8 cellular contexts compared by ENCODE assay signal in the genomic region with DNA sequence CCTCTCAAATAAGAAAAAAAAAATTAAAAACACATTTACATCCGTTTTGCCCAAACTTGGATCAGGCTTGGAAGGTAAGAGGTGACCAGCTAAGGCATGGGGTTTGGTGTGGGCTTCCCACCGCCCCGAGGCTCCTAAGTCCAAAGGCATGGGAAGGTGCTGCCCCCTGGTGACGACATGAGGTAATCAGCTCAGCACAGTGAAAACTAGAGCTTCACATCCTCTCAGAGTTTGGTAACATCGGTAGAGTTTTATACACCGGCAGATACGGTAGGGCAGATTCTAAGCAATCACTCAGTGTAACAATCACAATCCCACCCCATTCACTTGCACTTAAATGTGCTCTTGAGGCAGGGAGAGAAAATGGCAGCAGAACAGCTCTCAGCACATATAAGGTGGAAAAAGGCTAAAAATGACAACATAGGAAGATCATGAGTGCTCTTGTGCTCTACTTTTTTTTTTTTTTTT.
DNase-seq lines count a peak whose midpoint lies in the region; ATAC-seq and TF ChIP-seq lines count a peak whose summit lies in the region.

No MANE protein-coding gene starts in this region.

- ATAC-seq in HG03097 (IDR thresholded peaks at IDR 0.05; ENCODE audit: low FRiP score, unreplicated experiment) = peak; percentile 70

- H3K9me3 Mint-ChIP-seq in chondrocyte (ENCODE audit: low read depth) = peaks cover 2% of the 10 kb centered on the region

- H3K27me3 Mint-ChIP-seq in chondrocyte (ENCODE audit: low read depth) = peaks cover 5% of the 10 kb centered on the region

- peak; percentile 81 for DNase-seq in activated gamma-delta T cell treated with Interleukin-2 at 50 U/mL for 16 hours
- no peak for DNase-seq in activated gamma-delta T cell (lab: John Stamatoyannopoulos, UW)
- peak; percentile 36 for DNase-seq in NCI-H2196 treated with DMSO at 0.1 percent for 48 hours (lab: John Stamatoyannopoulos, UW; ENCODE audit: unreplicated experiment)
- DNase-seq in activated CD4-positive, CD25-positive, alpha-beta regulatory T cell treated with anti-CD3 and anti-CD28 coated beads, Interleukin-2, amount 50 U/mL, for 72 hours = peak; percentile 75
- no peak for DNase-seq in chondrocyte (ENCODE audit: low spot score)
- DNase-seq in kidney tubule cell (ENCODE audit: low spot score) = peak; percentile 73
- DNase-seq in stimulated activated CD4-positive, alpha-beta T cell treated with anti-CD3 and anti-CD28 coated beads, Interleukin-4, amount 100 ng/mL, for 1 hour = peak; percentile 77

- H3K27ac Mint-ChIP-seq in chondrocyte (ENCODE audit: unreplicated experiment) = no peak overlapping the region

- no peaks in the 10 kb centered on the region for H3K4me1 Mint-ChIP-seq in chondrocyte (ENCODE audit: low read depth)

- H3K36me3 Mint-ChIP-seq in chondrocyte (ENCODE audit: low read depth) = no peaks in the 10 kb centered on the region

- TF ChIP-seq CTCF in chondrocyte (IDR thresholded peaks at IDR 0.05) = peak; percentile 98

- no peak overlapping the region for H3K4me3 Mint-ChIP-seq in chondrocyte (ENCODE audit: unreplicated experiment)

Comparison
In these comparisons a context has a peak if more than half of its experiments do, and no peak if none do; other contexts are left out.
1. DNase-seq: peak in activated gamma-delta T cell treated with Interleukin-2 at 50 U/mL for 16 hours (single experiment), NCI-H2196 treated with DMSO at 0.1 percent for 48 hours (single experiment), activated CD4-positive, CD25-positive, alpha-beta regulatory T cell treated with anti-CD3 and anti-CD28 coated beads, Interleukin-2, amount 50 U/mL, for 72 hours (single experiment), kidney tubule cell (single experiment) and stimulated activated CD4-positive, alpha-beta T cell treated with anti-CD3 and anti-CD28 coated beads, Interleukin-4, amount 100 ng/mL, for 1 hour (single experiment); none in activated gamma-delta T cell (single experiment) and chondrocyte (single experiment).